ENCODE assay signal across 1 cellular context in the genomic region with DNA sequence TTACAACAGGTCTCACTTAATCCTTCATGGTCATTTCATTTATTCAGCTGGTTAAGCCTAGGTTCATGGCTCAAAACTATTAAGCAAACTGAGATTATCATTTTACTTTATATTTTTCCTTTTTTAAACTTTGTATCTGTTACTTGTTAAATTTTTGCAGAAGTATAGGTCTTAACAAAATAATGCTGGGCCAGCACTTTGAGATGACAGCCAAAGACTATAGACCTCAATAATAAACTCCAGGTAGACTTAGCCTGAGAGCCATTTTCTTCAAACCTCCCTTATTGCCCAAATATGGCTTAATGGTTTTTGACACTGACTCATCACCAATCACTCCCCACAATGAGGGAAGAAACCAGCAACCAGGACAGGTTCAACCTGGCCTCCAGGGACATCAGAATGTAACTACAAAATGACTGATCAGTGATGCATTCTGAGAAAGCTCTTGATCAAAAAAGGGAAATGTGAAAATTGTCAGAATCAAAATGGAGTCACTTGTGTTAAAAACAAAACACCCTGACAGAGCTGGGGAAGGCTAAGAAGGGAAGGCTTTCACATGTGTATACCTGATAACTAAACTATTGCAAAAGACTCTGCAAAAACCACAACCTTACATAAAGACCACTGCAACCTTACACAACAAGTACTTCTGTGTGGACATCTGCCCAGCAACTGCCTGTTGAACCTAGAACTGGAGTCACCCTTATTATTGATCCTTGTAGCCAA.
TF ChIP-seq lines count a peak whose summit lies in the region.

No MANE protein-coding gene starts in this region.

TF ChIP-seq in K562, 482 proteins besides CTCF, POLR2A, EP300 and RAD21 (continued from another document and continues in another):
- TF ChIP-seq, protein P1, sequence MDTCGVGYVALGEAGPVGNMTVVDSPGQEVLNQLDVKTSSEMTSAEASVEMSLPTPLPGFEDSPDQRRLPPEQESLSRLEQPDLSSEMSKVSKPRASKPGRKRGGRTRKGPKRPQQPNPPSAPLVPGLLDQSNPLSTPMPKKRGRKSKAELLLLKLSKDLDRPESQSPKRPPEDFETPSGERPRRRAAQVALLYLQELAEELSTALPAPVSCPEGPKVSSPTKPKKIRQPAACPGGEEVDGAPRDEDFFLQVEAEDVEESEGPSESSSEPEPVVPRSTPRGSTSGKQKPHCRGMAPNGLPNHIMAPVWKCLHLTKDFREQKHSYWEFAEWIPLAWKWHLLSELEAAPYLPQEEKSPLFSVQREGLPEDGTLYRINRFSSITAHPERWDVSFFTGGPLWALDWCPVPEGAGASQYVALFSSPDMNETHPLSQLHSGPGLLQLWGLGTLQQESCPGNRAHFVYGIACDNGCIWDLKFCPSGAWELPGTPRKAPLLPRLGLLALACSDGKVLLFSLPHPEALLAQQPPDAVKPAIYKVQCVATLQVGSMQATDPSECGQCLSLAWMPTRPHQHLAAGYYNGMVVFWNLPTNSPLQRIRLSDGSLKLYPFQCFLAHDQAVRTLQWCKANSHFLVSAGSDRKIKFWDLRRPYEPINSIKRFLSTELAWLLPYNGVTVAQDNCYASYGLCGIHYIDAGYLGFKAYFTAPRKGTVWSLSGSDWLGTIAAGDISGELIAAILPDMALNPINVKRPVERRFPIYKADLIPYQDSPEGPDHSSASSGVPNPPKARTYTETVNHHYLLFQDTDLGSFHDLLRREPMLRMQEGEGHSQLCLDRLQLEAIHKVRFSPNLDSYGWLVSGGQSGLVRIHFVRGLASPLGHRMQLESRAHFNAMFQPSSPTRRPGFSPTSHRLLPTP (IDR thresholded peaks at IDR 0.05; ENCODE audit: borderline replicate concordance, extremely low read depth, insufficient read length): no peak
- TF ChIP-seq HDAC8 (tag; IDR thresholded peaks at IDR 0.05): peak; percentile 87
- no peak for TF ChIP-seq CCAR2 (IDR thresholded peaks at IDR 0.05; ENCODE audit: low read depth, low read length)
- TF ChIP-seq TCF3 (CRISPR knock-in tag; IDR thresholded peaks at IDR 0.05): peak; percentile 34; the same call in 1 of the 2 replicates
- no peak for TF ChIP-seq ZC3H11A (IDR thresholded peaks at IDR 0.05; ENCODE audit: low read depth, low read length)
- TF ChIP-seq MYNN (IDR thresholded peaks at IDR 0.05): no peak
- no peak for TF ChIP-seq MYNN (CRISPR knock-in tag; IDR thresholded peaks at IDR 0.05)
- TF ChIP-seq ZNF644 (tag; IDR thresholded peaks at IDR 0.05; ENCODE audit: low read depth): 0 out of 2 replicates have a peak, but pooled peaks have one; percentile 40
- TF ChIP-seq CHD4 (IDR thresholded peaks at IDR 0.05; ENCODE audit: insufficient read depth, insufficient replicate concordance, low read depth, low read length, poor library complexity, severe bottlenecking): no peak
- 0 out of 2 replicates have a peak, but pooled peaks have one; percentile 26 for TF ChIP-seq PYGO2 (tag; IDR thresholded peaks at IDR 0.05)
- TF ChIP-seq NFATC3 (IDR thresholded peaks at IDR 0.05): no peak
- no peak for TF ChIP-seq RBBP5 (IDR thresholded peaks at IDR 0.05; ENCODE audit: borderline replicate concordance, insufficient read depth, low read length, poor library complexity, severe bottlenecking)
- TF ChIP-seq, protein P2, sequence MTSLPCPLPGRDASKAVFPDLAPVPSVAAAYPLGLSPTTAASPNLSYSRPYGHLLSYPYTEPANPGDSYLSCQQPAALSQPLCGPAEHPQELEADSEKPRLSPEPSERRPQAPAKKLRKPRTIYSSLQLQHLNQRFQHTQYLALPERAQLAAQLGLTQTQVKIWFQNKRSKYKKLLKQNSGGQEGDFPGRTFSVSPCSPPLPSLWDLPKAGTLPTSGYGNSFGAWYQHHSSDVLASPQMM (CRISPR knock-in tag; IDR thresholded peaks at IDR 0.05): no peak
- peak; percentile 48; the same call in 1 of the 2 replicates for TF ChIP-seq C11orf30 (IDR thresholded peaks at IDR 0.05; ENCODE audit: low read depth)
- TF ChIP-seq ZNF184 (CRISPR knock-in tag; IDR thresholded peaks at IDR 0.05): no peak
- TF ChIP-seq PHF8 (IDR thresholded peaks at IDR 0.05; ENCODE audit: borderline replicate concordance, low read length): no peak
- TF ChIP-seq ZNF212 (CRISPR knock-in tag; IDR thresholded peaks at IDR 0.05): no peak
- TF ChIP-seq ATF1 (CRISPR knock-in tag; IDR thresholded peaks at IDR 0.05): no peak
- TF ChIP-seq ATF1 (tag; IDR thresholded peaks at IDR 0.05): no peak
- no peak for TF ChIP-seq GATAD2A (IDR thresholded peaks at IDR 0.05)
- TF ChIP-seq, protein P3, sequence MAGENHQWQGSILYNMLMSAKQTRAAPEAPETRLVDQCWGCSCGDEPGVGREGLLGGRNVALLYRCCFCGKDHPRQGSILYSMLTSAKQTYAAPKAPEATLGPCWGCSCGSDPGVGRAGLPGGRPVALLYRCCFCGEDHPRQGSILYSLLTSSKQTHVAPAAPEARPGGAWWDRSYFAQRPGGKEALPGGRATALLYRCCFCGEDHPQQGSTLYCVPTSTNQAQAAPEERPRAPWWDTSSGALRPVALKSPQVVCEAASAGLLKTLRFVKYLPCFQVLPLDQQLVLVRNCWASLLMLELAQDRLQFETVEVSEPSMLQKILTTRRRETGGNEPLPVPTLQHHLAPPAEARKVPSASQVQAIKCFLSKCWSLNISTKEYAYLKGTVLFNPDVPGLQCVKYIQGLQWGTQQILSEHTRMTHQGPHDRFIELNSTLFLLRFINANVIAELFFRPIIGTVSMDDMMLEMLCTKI (IDR thresholded peaks at IDR 0.05; ENCODE audit: partially characterized antibody): no peak
- no peak for TF ChIP-seq SREBF2 (CRISPR knock-in tag; IDR thresholded peaks at IDR 0.05)
- no peak for TF ChIP-seq U2AF2 (optimal IDR thresholded peaks at IDR 0.05; ENCODE audit: low read depth, low read length)
- no peak for TF ChIP-seq TARDBP (IDR thresholded peaks at IDR 0.05)
- TF ChIP-seq CAMTA2 (CRISPR knock-in tag; conservative IDR thresholded peaks at IDR 0.05): no peak
- no peak for TF ChIP-seq SRSF3 (IDR thresholded peaks at IDR 0.05; ENCODE audit: insufficient read depth, low read length)
- TF ChIP-seq RERE (CRISPR knock-in tag; IDR thresholded peaks at IDR 0.05; ENCODE audit: borderline replicate concordance): no peak
- TF ChIP-seq ZNF707 (CRISPR knock-in tag; conservative IDR thresholded peaks at IDR 0.05): no peak
- TF ChIP-seq, protein P4, sequence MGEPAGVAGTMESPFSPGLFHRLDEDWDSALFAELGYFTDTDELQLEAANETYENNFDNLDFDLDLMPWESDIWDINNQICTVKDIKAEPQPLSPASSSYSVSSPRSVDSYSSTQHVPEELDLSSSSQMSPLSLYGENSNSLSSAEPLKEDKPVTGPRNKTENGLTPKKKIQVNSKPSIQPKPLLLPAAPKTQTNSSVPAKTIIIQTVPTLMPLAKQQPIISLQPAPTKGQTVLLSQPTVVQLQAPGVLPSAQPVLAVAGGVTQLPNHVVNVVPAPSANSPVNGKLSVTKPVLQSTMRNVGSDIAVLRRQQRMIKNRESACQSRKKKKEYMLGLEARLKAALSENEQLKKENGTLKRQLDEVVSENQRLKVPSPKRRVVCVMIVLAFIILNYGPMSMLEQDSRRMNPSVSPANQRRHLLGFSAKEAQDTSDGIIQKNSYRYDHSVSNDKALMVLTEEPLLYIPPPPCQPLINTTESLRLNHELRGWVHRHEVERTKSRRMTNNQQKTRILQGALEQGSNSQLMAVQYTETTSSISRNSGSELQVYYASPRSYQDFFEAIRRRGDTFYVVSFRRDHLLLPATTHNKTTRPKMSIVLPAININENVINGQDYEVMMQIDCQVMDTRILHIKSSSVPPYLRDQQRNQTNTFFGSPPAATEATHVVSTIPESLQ (CRISPR knock-in tag; IDR thresholded peaks at IDR 0.05): no peak
- TF ChIP-seq PURB (CRISPR knock-in tag; IDR thresholded peaks at IDR 0.05; ENCODE audit: low read depth): no peak
- TF ChIP-seq, protein P5, sequence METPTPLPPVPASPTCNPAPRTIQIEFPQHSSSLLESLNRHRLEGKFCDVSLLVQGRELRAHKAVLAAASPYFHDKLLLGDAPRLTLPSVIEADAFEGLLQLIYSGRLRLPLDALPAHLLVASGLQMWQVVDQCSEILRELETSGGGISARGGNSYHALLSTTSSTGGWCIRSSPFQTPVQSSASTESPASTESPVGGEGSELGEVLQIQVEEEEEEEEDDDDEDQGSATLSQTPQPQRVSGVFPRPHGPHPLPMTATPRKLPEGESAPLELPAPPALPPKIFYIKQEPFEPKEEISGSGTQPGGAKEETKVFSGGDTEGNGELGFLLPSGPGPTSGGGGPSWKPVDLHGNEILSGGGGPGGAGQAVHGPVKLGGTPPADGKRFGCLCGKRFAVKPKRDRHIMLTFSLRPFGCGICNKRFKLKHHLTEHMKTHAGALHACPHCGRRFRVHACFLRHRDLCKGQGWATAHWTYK (CRISPR knock-in tag; IDR thresholded peaks at IDR 0.05): 0 out of 2 replicates have a peak, but pooled peaks have one; percentile 26
- TF ChIP-seq HOXB6 (CRISPR knock-in tag; IDR thresholded peaks at IDR 0.05; ENCODE audit: borderline replicate concordance): no peak
- TF ChIP-seq ZEB2 (IDR thresholded peaks at IDR 0.05): no peak
- no peak for TF ChIP-seq CREB1 (IDR thresholded peaks at IDR 0.05)
- no peak for TF ChIP-seq CREB1 (CRISPR knock-in tag; IDR thresholded peaks at IDR 0.05)
- TF ChIP-seq MTA2 (IDR thresholded peaks at IDR 0.05; ENCODE audit: low read depth): no peak
- TF ChIP-seq ETS1 (conservative IDR thresholded peaks at IDR 0.05; ENCODE audit: control insufficient read depth, low read depth, low read length): no peak
- no peak for TF ChIP-seq KLF16 (IDR thresholded peaks at IDR 0.05)
- no peak for TF ChIP-seq XRCC4 (IDR thresholded peaks at IDR 0.05; ENCODE audit: extremely low read depth, insufficient read depth, insufficient read length)
- no peak for TF ChIP-seq IRF2 (CRISPR knock-in tag; IDR thresholded peaks at IDR 0.05)
- no peak for TF ChIP-seq PHB (CRISPR knock-in tag; IDR thresholded peaks at IDR 0.05)
- no peak for TF ChIP-seq NELFE (IDR thresholded peaks at IDR 0.05; ENCODE audit: insufficient read depth, insufficient read length)
- TF ChIP-seq, protein P6, sequence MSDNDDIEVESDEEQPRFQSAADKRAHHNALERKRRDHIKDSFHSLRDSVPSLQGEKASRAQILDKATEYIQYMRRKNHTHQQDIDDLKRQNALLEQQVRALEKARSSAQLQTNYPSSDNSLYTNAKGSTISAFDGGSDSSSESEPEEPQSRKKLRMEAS (CRISPR knock-in tag; IDR thresholded peaks at IDR 0.05): no peak
- TF ChIP-seq, protein P7, sequence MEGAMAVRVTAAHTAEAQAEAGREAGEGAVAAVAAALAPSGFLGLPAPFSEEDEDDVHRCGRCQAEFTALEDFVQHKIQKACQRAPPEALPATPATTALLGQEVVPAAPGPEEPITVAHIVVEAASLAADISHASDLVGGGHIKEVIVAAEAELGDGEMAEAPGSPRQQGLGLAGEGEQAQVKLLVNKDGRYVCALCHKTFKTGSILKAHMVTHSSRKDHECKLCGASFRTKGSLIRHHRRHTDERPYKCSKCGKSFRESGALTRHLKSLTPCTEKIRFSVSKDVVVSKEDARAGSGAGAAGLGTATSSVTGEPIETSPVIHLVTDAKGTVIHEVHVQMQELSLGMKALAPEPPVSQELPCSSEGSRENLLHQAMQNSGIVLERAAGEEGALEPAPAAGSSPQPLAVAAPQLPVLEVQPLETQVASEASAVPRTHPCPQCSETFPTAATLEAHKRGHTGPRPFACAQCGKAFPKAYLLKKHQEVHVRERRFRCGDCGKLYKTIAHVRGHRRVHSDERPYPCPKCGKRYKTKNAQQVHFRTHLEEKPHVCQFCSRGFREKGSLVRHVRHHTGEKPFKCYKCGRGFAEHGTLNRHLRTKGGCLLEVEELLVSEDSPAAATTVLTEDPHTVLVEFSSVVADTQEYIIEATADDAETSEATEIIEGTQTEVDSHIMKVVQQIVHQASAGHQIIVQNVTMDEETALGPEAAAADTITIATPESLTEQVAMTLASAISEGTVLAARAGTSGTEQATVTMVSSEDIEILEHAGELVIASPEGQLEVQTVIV (CRISPR knock-in tag; IDR thresholded peaks at IDR 0.05; ENCODE audit: borderline replicate concordance): no peak
- TF ChIP-seq EWSR1 (IDR thresholded peaks at IDR 0.05; ENCODE audit: borderline replicate concordance, low read depth, partially characterized antibody): no peak
- TF ChIP-seq ZNF780A (CRISPR knock-in tag; IDR thresholded peaks at IDR 0.05): no peak
- TF ChIP-seq NFIX (CRISPR knock-in tag; IDR thresholded peaks at IDR 0.05; ENCODE audit: low read depth): no peak
- TF ChIP-seq XRCC5 (IDR thresholded peaks at IDR 0.05; ENCODE audit: low read depth, low read length): no peak
- peak; percentile 51; the same call in 1 of the 2 replicates for TF ChIP-seq ZKSCAN8 (CRISPR knock-in tag; IDR thresholded peaks at IDR 0.05)
